8 cellular contexts compared by ENCODE assay signal in the genomic region with DNA sequence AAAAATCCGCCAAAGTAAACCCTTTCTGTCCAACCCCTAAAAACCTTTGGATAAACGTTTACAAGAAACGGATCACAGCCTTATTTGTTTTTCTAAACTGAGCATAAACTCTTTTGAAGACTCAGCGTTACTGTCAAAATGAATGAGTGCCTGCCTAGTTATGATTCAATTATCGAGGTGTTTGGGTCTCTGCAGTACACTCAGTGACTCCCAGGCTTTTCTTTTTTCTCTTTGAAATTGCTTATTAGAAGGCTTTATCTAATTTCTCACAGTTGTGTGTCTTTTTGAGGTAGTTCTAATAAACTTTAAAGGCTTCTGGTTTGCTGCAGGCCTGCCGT. TPM values are rescaled to one million over a fixed set of nuclear protein-coding genes. Genes with fewer than 3 reads are reported as not detected.
A peak's percentile ranks its signal among the peaks of the same experiment; 100 is the strongest.
DNase-seq lines count a peak whose midpoint lies in the region; ATAC-seq and TF ChIP-seq lines count a peak whose summit lies in the region.

No MANE protein-coding gene starts in this region.

- H3K4me1 ChIP-seq in cardiac muscle cell (ENCODE audit: low read depth) = peaks cover 5% of the 10 kb centered on the region
- H3K4me1 ChIP-seq in mammary epithelial cell (ENCODE audit: insufficient read depth, low read length) = peaks cover 17% of the 10 kb centered on the region
- peaks cover 19% of the 10 kb centered on the region for H3K4me1 ChIP-seq in mucosa of descending colon (ENCODE audit: low read depth)

- TSS peak; percentile 59 for BruUV-seq in mammary epithelial cell (replicated peaks; lab: Mats Ljungman, UMichigan)

- peak overlapping the region; percentile 96 for H2AFZ ChIP-seq in mammary epithelial cell (ENCODE audit: low read depth, low read length)

- DNase-seq in cardiac muscle cell (ENCODE audit: low read depth in 1 of 2, low spot score in 1 of 2) = peak in 1 of 2 donors; percentile 5
- DNase-seq in Right ventricle myocardium inferior (ENCODE audit: missing footprints) = no peak
- no peak for DNase-seq in mammary epithelial cell
- peak in 1 of 3 donors; percentile 4 for DNase-seq in mucosa of descending colon
- DNase-seq in GOT3 (lab: John Stamatoyannopoulos, UW) = no peak
- no peak for DNase-seq in stimulated activated CD4-positive, alpha-beta T cell treated with anti-CD3 and anti-CD28 coated beads, Interleukin-12 subunit alpha, Interleukin-12 subunit beta, amount 100 ng/mL, for 4 hours
- no peak for DNase-seq in glomerular visceral epithelial cell (ENCODE audit: extremely low spot score)

- intact Hi-C loops in Right ventricle myocardium inferior (cut with DNase I) = loop anchor here (10.0 kb wide), 2 partner anchors 58 to 148 kb away; no protein-coding TSS in a partner anchor
- intact Hi-C loops in mammary epithelial cell (cut with micrococcal nuclease) = loop anchor here (2.0 to 5.0 kb wide), 2 partner anchors 81 to 148 kb away; no protein-coding TSS in a partner anchor
- intact Hi-C loops in mucosa of descending colon (cut with DNase I, micrococcal nuclease) = no loop called here

- H3K36me3 ChIP-seq in cardiac muscle cell = no peaks in the 10 kb centered on the region
- H3K36me3 ChIP-seq in mammary epithelial cell (ENCODE audit: insufficient read depth, low read length) = no peaks in the 10 kb centered on the region
- H3K36me3 ChIP-seq in mucosa of descending colon (ENCODE audit: low read depth) = no peaks in the 10 kb centered on the region

- 0% methylated on average over 6 of the region's 6 CpGs for WGBS in mammary epithelial cell (ENCODE audit: low coverage, missing lambda C conversion rate)

- ATAC-seq in Right ventricle myocardium inferior (no peak), HG03565 (IDR thresholded peaks at IDR 0.05; ENCODE audit: unreplicated experiment) (peak; percentile 3), mucosa of descending colon (no peak)

- H3K4me3 ChIP-seq in cardiac muscle cell (peak overlapping the region; percentile 71), mammary epithelial cell (replicated peaks in 1 of 3; ENCODE audit: insufficient read depth in 1 of 3, low read depth in 2 of 3, low read length in 3 of 3) (peak overlapping the region; percentile 68 to 79 (median 68)), mucosa of descending colon (peak overlapping the region; percentile 77)

- no peaks in the 10 kb centered on the region for H3K27me3 ChIP-seq in cardiac muscle cell
- no peaks in the 10 kb centered on the region for H3K27me3 ChIP-seq in mammary epithelial cell (ENCODE audit: insufficient read depth, low read length)

- H3K9me3 ChIP-seq in cardiac muscle cell (ENCODE audit: low read depth) (no peaks in the 10 kb centered on the region), mammary epithelial cell (replicated peaks; ENCODE audit: insufficient read depth, low read length) (peaks cover 3% of the 10 kb centered on the region), mucosa of descending colon (no peaks in the 10 kb centered on the region)

- H3K4me2 ChIP-seq in mammary epithelial cell (ENCODE audit: insufficient read depth, low read depth, low read length) = peak overlapping the region; percentile 87

- peak overlapping the region; percentile 92 for H3K9ac ChIP-seq in mammary epithelial cell (ENCODE audit: insufficient read depth, low read length)

- TF ChIP-seq CTCF in cardiac muscle cell (IDR thresholded peaks at IDR 0.05; ENCODE audit: low read depth, low read length) (no peak), mammary epithelial cell (conservative IDR thresholded peaks at IDR 0.05 in 1 of 2, IDR thresholded peaks at IDR 0.05 in 1 of 2; ENCODE audit: extremely low read depth in 1 of 2, insufficient read depth in 1 of 2, low read depth in 1 of 2, low read length in 2 of 2) (no peak), mucosa of descending colon (IDR thresholded peaks at IDR 0.05) (no peak)

- H3K27ac ChIP-seq in cardiac muscle cell (peak overlapping the region; percentile 94), mammary epithelial cell (ENCODE audit: insufficient read depth, low read depth, low read length) (peak overlapping the region; percentile 94)

- dilution Hi-C loops in mammary epithelial cell (cut with HindIII; ENCODE audit: low sequenced_read_pairs) = no loop called here

- peaks cover 21% of the 10 kb centered on the region for H3K79me2 ChIP-seq in mammary epithelial cell (ENCODE audit: insufficient read depth, low read length)

- in situ Hi-C loops in mammary epithelial cell (cut with MboI; ENCODE audit: low sequenced_read_pairs in 2 of 2) = no loop called here

- no peaks in the 10 kb centered on the region for H4K20me1 ChIP-seq in mammary epithelial cell (ENCODE audit: insufficient read depth, low read length)

- CTCF ChIA-PET in mammary epithelial cell (lab: Charles Lee; ENCODE audit: low non-redundant PET) = no interaction called here

RNA-seq across cellular contexts. Expression of gene RHBDD1, which starts 0.7 kb away (rescaled TPM):
- 3.6 and 6.3 TPM in 2 replicates for total RNA-seq in cardiac muscle cell
- 12.9 and 17.8 TPM in 2 replicates for polyA plus RNA-seq in cardiac muscle cell
- 30.5 TPM for total RNA-seq in Right ventricle myocardium inferior
- total RNA-seq in mammary epithelial cell = 10 to 100 TPM; 43.3 to 52.1 TPM
- 12.1 TPM for polyA plus RNA-seq in mammary epithelial cell
- polyA minus RNA-seq in mammary epithelial cell = 63.2 TPM
- total RNA-seq in mucosa of descending colon = 10 to 100 TPM; 28.7 to 41.6 (median 30.5) TPM

RNA-seq across cellular contexts. Expression of gene IRS1, which starts 36.9 kb away (rescaled TPM):
- 18.5 and 40.4 TPM in 2 replicates for total RNA-seq in cardiac muscle cell
- 4.1 and 11.5 TPM in 2 replicates for polyA plus RNA-seq in cardiac muscle cell
- total RNA-seq in Right ventricle myocardium inferior = 15.9 TPM
- total RNA-seq in mammary epithelial cell = 10 to 100 TPM; 25.8 to 36.2 TPM
- polyA plus RNA-seq in mammary epithelial cell = 27.6 TPM
- polyA minus RNA-seq in mammary epithelial cell = 45.6 TPM
- 10 to 100 TPM in 2 of 3 donors, 1 to 10 TPM in 1; 8.1 to 29.0 (median 13.5) TPM for total RNA-seq in mucosa of descending colon

Comparison
In these comparisons a context has a peak if more than half of its experiments do, and no peak if none do; other contexts are left out.
1. intact Hi-C loops: an anchor here in Right ventricle myocardium inferior (10.0 kb wide) and mammary epithelial cell (2.0 to 5.0 kb wide); none called in mucosa of descending colon.